In the genomic region with DNA sequence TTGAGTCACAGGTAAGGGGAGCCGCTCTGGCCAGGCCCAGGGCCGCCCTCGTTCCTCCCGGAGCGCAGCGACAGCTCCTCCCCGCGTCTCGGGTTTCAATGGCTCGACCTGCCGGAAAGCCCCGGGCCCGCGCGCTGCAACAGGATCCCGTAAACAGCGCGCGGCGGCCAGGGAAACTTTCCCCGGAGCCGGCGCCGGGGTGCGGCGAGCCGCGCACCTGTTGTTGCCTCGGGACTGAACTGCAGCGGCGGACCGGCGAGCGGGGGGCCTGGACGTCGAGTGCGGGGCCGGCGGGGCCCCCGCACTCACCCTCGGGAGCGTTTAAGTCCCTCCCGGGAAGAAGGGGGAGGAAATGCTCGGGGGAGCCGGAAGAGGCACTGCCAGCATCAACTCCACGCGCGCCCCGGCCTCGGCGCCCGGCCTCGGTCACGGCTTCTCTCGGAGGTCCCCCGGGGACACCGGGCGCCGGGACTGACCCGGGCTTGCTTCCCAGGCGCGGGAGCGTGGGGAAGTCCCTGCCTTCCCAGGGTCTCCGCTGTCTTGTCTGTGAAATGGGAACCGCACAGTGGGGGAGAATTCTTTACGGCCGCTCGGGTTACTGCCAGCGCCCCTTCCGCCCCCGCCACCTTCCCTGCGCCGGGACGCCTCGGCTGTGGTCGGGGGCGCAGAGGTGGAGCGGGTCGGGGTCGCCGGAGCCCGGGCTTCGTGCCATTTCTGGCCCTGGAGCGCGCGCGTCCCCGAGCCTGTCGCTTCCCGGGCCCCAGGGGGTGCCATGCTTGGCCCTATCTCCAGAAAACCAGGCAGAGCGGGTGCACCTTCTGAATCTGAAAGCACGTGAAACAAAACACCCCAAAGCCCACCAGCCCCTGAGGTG, we compare ENCODE assay signal across 8 cellular contexts. TPM values are rescaled to one million over a fixed set of nuclear protein-coding genes. Genes with fewer than 3 reads are reported as not detected.
A peak's percentile ranks its signal among the peaks of the same experiment; 100 is the strongest.
DNase-seq lines count a peak whose midpoint lies in the region; ATAC-seq and TF ChIP-seq lines count a peak whose summit lies in the region.

No MANE protein-coding gene starts in this region.

- CTCF ChIA-PET in HEK293T (lab: Yijun Ruan, JAX): no interaction called here

- no peak overlapping the region for H3K27ac Mint-ChIP-seq in naive thymus-derived CD8-positive, alpha-beta T cell

- no peaks in the 10 kb centered on the region for H3K9me3 ChIP-seq in MG63

- no peaks in the 10 kb centered on the region for H3K36me3 ChIP-seq in MG63

- peaks cover 9 to 33% (median 21%) of the 10 kb centered on the region in 5 donors for H3K27me3 Mint-ChIP-seq in naive thymus-derived CD8-positive, alpha-beta T cell

- peak; percentile 94 for ATAC-seq in esophagus mucosa
- ATAC-seq in naive thymus-derived CD8-positive, alpha-beta T cell: peak; percentile 78 to 86

- peaks cover 0 to 8% (median 4%) of the 10 kb centered on the region in 4 donors for H3K4me1 Mint-ChIP-seq in naive thymus-derived CD8-positive, alpha-beta T cell

- H3K27me3 ChIP-seq in MG63: no peaks in the 10 kb centered on the region

- peak overlapping the region; percentile 36 to 81 (median 66) for H3K4me3 Mint-ChIP-seq in naive thymus-derived CD8-positive, alpha-beta T cell

- peak overlapping the region; percentile 49 for H3K4me3 ChIP-seq in MG63

- POLR2A ChIA-PET in HEK293T (lab: Yijun Ruan, JAX): interaction anchor here (0.6 to 1.3 kb wide), 12 partner anchors 8 to 141 kb away, joined by 3 to 5 read pairs (median 3); no protein-coding TSS in a partner anchor
- POLR2A ChIA-PET in naive thymus-derived CD8-positive, alpha-beta T cell (lab: Charles Lee): no interaction called here

- DNase-seq in activated CD4-positive, alpha-beta T cell treated with anti-CD3 and anti-CD28 coated beads for 24 hours (ENCODE audit: low read depth in 2 of 2): peak; percentile 3 to 34
- no peak for DNase-seq in activated CD4-positive, alpha-beta T cell treated with anti-CD3 and anti-CD28 coated beads for 4 hours
- DNase-seq in HEK293T (ENCODE audit: extremely low spot score): peak; percentile 70
- DNase-seq in MG63: peak; percentile 71
- peak; percentile 5 to 9 for DNase-seq in activated CD4-positive, alpha-beta T cell treated with anti-CD3 and anti-CD28 coated beads, Interleukin-2, amount 50 U/mL, for 4 hours
- peak in 5 of 10 donors; percentile 17 to 35 (median 24) for DNase-seq in naive thymus-derived CD8-positive, alpha-beta T cell
- peak; percentile 70 for DNase-seq in ureter (ENCODE audit: low spot score)

- H3K36me3 Mint-ChIP-seq in naive thymus-derived CD8-positive, alpha-beta T cell: no peaks in the 10 kb centered on the region

- no peaks in the 10 kb centered on the region for H3K9me3 Mint-ChIP-seq in naive thymus-derived CD8-positive, alpha-beta T cell

TF ChIP-seq in HEK293T, 16 proteins besides CTCF, POLR2A, EP300 and RAD21:
- TF ChIP-seq CTBP1 (IDR thresholded peaks at IDR 0.05; ENCODE audit: borderline replicate concordance) (no peak), TARDBP (IDR thresholded peaks at IDR 0.05) (no peak), ARNT (IDR thresholded peaks at IDR 0.05) (no peak), L3MBTL2 (conservative IDR thresholded peaks at IDR 0.05) (no peak), FOXM1 (IDR thresholded peaks at IDR 0.05; ENCODE audit: borderline replicate concordance) (no peak), SP1 (IDR thresholded peaks at IDR 0.05) (no peak), ZNF384 (IDR thresholded peaks at IDR 0.05) (no peak)

RNA-seq across cellular contexts. Expression of a gene that starts 7.4 kb away (rescaled TPM):
- total RNA-seq in MG63 (2014; rRNA removed; shearing (Covaris generic); ENCODE audit: low replicate concordance): not detected in 2 replicates
- total RNA-seq in esophagus mucosa: not detected
- not detected for total RNA-seq in naive thymus-derived CD8-positive, alpha-beta T cell
- polyA plus RNA-seq in naive thymus-derived CD8-positive, alpha-beta T cell: not detected
- not detected for total RNA-seq in ureter

Comparison
In these comparisons a context has a peak if more than half of its experiments do, and no peak if none do; other contexts are left out.
1. DNase-seq: peak in activated CD4-positive, alpha-beta T cell treated with anti-CD3 and anti-CD28 coated beads for 24 hours (2 of 2), HEK293T (single experiment), MG63 (single experiment), activated CD4-positive, alpha-beta T cell treated with anti-CD3 and anti-CD28 coated beads, Interleukin-2, amount 50 U/mL, for 4 hours (2 of 2) and ureter (single experiment); none in activated CD4-positive, alpha-beta T cell treated with anti-CD3 and anti-CD28 coated beads for 4 hours (0 of 2).